17 cellular contexts compared by ENCODE assay signal in genomic region chr2:4110273-4110672, GRCh38.
"Had no signal": no experiment of that assay in that cellular context is flagged by ENCODE, and none has a peak within 500 bp of the region (broad histone marks: within the 10 kb centered on the region; RNA-seq: fewer than 3 reads in every experiment).

No MANE protein-coding gene starts in this region.

- H3K27me3 Mint-ChIP-seq: activated naive CD8-positive, alpha-beta T cell treated with anti-CD3 and anti-CD28 coated beads, Interleukin-2, amount 10 ng/mL, durations not matched to agents 7 days and 5 days; memory B cell had no signal

- H3K9me3 ChIP-seq: tibial artery had no signal

- H3K4me1 ChIP-seq: left lung, tibial artery had no signal

- H3K36me3 Mint-ChIP-seq: activated naive CD8-positive, alpha-beta T cell treated with anti-CD3 and anti-CD28 coated beads, Interleukin-2, amount 10 ng/mL, durations not matched to agents 7 days and 5 days; brain; memory B cell; natural killer cell; stimulated activated effector memory CD8-positive, alpha-beta T cell treated with anti-CD3 and anti-CD28 coated beads, Interleukin-12 subunit alpha, Interleukin-12 subunit beta, amount 100 ng/mL, for 72 hours had no signal

- FAIRE-seq: keratinocyte had no signal

- H3K36me3 ChIP-seq: left lung, tibial artery had no signal

- H3K4me3 ChIP-seq: coronary artery, left lung, tibial artery had no signal

- H3K27ac Mint-ChIP-seq: activated naive CD8-positive, alpha-beta T cell treated with anti-CD3 and anti-CD28 coated beads, Interleukin-2, amount 10 ng/mL, durations not matched to agents 7 days and 5 days; brain; memory B cell; natural killer cell; stimulated activated effector memory CD8-positive, alpha-beta T cell treated with anti-CD3 and anti-CD28 coated beads, Interleukin-12 subunit alpha, Interleukin-12 subunit beta, amount 100 ng/mL, for 72 hours had no signal

- DNase-seq: activated CD4-positive, alpha-beta T cell treated with anti-CD3 and anti-CD28 coated beads, Interleukin-2, amount 50 U/mL, for 4 hours; activated naive CD4-positive, alpha-beta T cell; activated naive CD8-positive, alpha-beta T cell treated with anti-CD3 and anti-CD28 coated beads, Interleukin-2, amount 10 ng/mL, durations not matched to agents 7 days and 5 days; activated T-cell treated with anti-CD3 and anti-CD28 coated beads for 4 hours; central memory CD4-positive, alpha-beta T cell; foreskin fibroblast; hippocampal formation; left lung; natural killer cell; retina; tibial artery had no signal

- ATAC-seq: activated CD4-positive, CD25-positive, alpha-beta regulatory T cell treated with anti-CD3 and anti-CD28 coated beads, Interleukin-2, amount 50 U/mL, for 24 hours; natural killer cell; stimulated activated effector memory CD8-positive, alpha-beta T cell treated with anti-CD3 and anti-CD28 coated beads, Interleukin-12 subunit alpha, Interleukin-12 subunit beta, amount 100 ng/mL, for 72 hours had no signal

- H3K27me3 ChIP-seq: left lung, tibial artery had no signal

- H3K9me3 Mint-ChIP-seq: memory B cell; stimulated activated effector memory CD8-positive, alpha-beta T cell treated with anti-CD3 and anti-CD28 coated beads, Interleukin-12 subunit alpha, Interleukin-12 subunit beta, amount 100 ng/mL, for 72 hours had no signal

- H3K27ac ChIP-seq: coronary artery, left lung, tibial artery had no signal

- H3K4me3 Mint-ChIP-seq: activated naive CD8-positive, alpha-beta T cell treated with anti-CD3 and anti-CD28 coated beads, Interleukin-2, amount 10 ng/mL, durations not matched to agents 7 days and 5 days; brain; memory B cell; natural killer cell; stimulated activated effector memory CD8-positive, alpha-beta T cell treated with anti-CD3 and anti-CD28 coated beads, Interleukin-12 subunit alpha, Interleukin-12 subunit beta, amount 100 ng/mL, for 72 hours had no signal

- H3K4me1 Mint-ChIP-seq: activated naive CD8-positive, alpha-beta T cell treated with anti-CD3 and anti-CD28 coated beads, Interleukin-2, amount 10 ng/mL, durations not matched to agents 7 days and 5 days; brain; memory B cell; natural killer cell; stimulated activated effector memory CD8-positive, alpha-beta T cell treated with anti-CD3 and anti-CD28 coated beads, Interleukin-12 subunit alpha, Interleukin-12 subunit beta, amount 100 ng/mL, for 72 hours had no signal
